21 cellular contexts compared by ENCODE assay signal in the genomic region with DNA sequence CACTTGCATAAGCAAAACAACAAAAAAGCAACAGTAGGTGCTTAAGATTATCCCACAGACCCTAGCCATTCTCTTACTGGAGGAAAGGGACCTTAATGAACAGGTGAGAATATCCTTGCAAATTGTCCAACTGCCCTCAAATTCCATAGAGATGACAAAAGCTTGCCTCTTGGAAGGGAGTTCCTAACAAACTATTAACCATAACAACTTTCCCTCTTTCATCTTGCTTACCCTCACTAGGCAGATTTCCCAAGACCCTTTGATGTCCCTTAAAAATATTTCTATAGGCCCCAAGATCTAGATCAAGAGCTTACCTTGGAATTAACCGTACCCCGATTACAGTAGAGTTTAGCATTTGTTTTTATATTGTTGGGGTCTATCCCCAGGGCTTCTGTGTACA. TPM values are rescaled to one million over a fixed set of nuclear protein-coding genes. Genes with fewer than 3 reads are reported as not detected.
DNase-seq lines count a peak whose midpoint lies in the region; ATAC-seq and TF ChIP-seq lines count a peak whose summit lies in the region.
"Had no signal": no experiment of that assay in that cellular context is flagged by ENCODE, and none has a peak within 500 bp of the region (broad histone marks: within the 10 kb centered on the region; RNA-seq: fewer than 3 reads in every experiment).

No MANE protein-coding gene starts in this region.

- H3K27me3 ChIP-seq in Caco-2 (replicated peaks; ENCODE audit: control insufficient read depth, insufficient read depth, low read length), result no peaks in the 10 kb centered on the region
- H3K27me3 ChIP-seq: ascending aorta, cardiac muscle cell, colonic mucosa, thyroid gland, uterus had no signal

- H3K36me3 Mint-ChIP-seq in activated CD8-positive, alpha-beta T cell treated with anti-CD3 and anti-CD28 coated beads for 36 hours (ENCODE audit: low read depth), result peaks cover 55% of the 10 kb centered on the region
- H3K36me3 Mint-ChIP-seq in activated CD8-positive, alpha-beta T cell treated with anti-CD3 and anti-CD28 coated beads, Interleukin-2, amount 10 ng/mL, durations not matched to agents 7 days and 5 days (ENCODE audit: low read depth), result peaks cover 68% of the 10 kb centered on the region
- H3K36me3 Mint-ChIP-seq in Caco-2 (ENCODE audit: insufficient read depth, unreplicated experiment), result peaks cover 100% of the 10 kb centered on the region
- peaks cover 63% of the 10 kb centered on the region for H3K36me3 Mint-ChIP-seq in activated naive CD8-positive, alpha-beta T cell treated with anti-CD3 and anti-CD28 coated beads, Interleukin-2, amount 50 U/mL, for 24 hours (ENCODE audit: low read depth)
- H3K36me3 Mint-ChIP-seq in progenitor cell of endocrine pancreas (ENCODE audit: insufficient read depth), result peaks cover 31% of the 10 kb centered on the region

- peaks cover 31% of the 10 kb centered on the region for H3K4me1 ChIP-seq in Caco-2
- H3K4me1 ChIP-seq: ascending aorta, colonic mucosa, thyroid gland, uterus had no signal

- POLR2A ChIA-PET in activated CD8-positive, alpha-beta T cell treated with anti-CD3 and anti-CD28 coated beads for 36 hours (lab: Charles Lee), result interaction anchor here (0.8 to 2.1 kb wide), 3 partner anchors 8 to 31 kb away, joined by 3 to 4 read pairs (median 4); a partner anchor contains a TSS
- POLR2A ChIA-PET in activated CD8-positive, alpha-beta T cell treated with anti-CD3 and anti-CD28 coated beads, Interleukin-2, amount 10 ng/mL, durations not matched to agents 7 days and 5 days (lab: Charles Lee), result interaction anchor here (1.2 to 2.3 kb wide), 2 partner anchors 9 to 21 kb away, joined by 3 to 8 read pairs; a partner anchor contains a TSS
- POLR2A ChIA-PET in Caco-2 (lab: Charles Lee), result interaction anchor here (0.5 kb wide), 1 partner anchor 56 kb away, joined by 3 read pairs; no protein-coding TSS in a partner anchor

- DNase-seq in activated CD8-positive, alpha-beta T cell treated with anti-CD3 and anti-CD28 coated beads for 36 hours, result no peak
- no peak for DNase-seq in activated CD8-positive, alpha-beta T cell treated with anti-CD3 and anti-CD28 coated beads, Interleukin-2, amount 10 ng/mL, durations not matched to agents 7 days and 5 days
- no peak for DNase-seq in Caco-2
- no peak for DNase-seq in activated naive CD8-positive, alpha-beta T cell treated with anti-CD3 and anti-CD28 coated beads, Interleukin-2, amount 50 U/mL, for 24 hours
- no peak for DNase-seq in progenitor cell of endocrine pancreas (ENCODE audit: low spot score, unreplicated experiment)
- no peak for DNase-seq in kidney glomerular epithelial cell (lab: John Stamatoyannopoulos, UW)
- DNase-seq: CD4-positive, CD25-positive, alpha-beta regulatory T cell; colonic mucosa; effector CD8-positive, alpha-beta T cell; EL; hippocampal formation; NCI-H1105; stimulated activated naive CD4-positive, alpha-beta T cell treated with Interleukin-2 at 50 U/mL for 16 hours; thyroid gland; uterus had no signal

- CTCF ChIA-PET in activated CD8-positive, alpha-beta T cell treated with anti-CD3 and anti-CD28 coated beads for 36 hours (lab: Charles Lee), result no interaction called here
- CTCF ChIA-PET in activated CD8-positive, alpha-beta T cell treated with anti-CD3 and anti-CD28 coated beads, Interleukin-2, amount 10 ng/mL, durations not matched to agents 7 days and 5 days (lab: Charles Lee), result interaction anchor here (1.4 to 2.7 kb wide), 3 partner anchors 26 to 127 kb away, joined by 3 to 10 read pairs (median 3); a partner anchor contains a TSS
- CTCF ChIA-PET in Caco-2 (lab: Charles Lee), result no interaction called here

- peaks cover 13% of the 10 kb centered on the region for H3K36me3 ChIP-seq in Caco-2 (ENCODE audit: control insufficient read depth, insufficient read depth, low read length)
- H3K36me3 ChIP-seq: uterus had no signal

- intact Hi-C loops in activated CD8-positive, alpha-beta T cell treated with anti-CD3 and anti-CD28 coated beads for 36 hours (cut with micrococcal nuclease), result no loop called here
- intact Hi-C loops in Caco-2 (cut with micrococcal nuclease; ENCODE audit: unreplicated experiment), result no loop called here

- TF ChIP-seq CTCF in activated CD8-positive, alpha-beta T cell treated with anti-CD3 and anti-CD28 coated beads for 36 hours (IDR thresholded peaks at IDR 0.05), result no peak
- TF ChIP-seq CTCF in Caco-2 (IDR thresholded peaks at IDR 0.05; ENCODE audit: insufficient read depth in 1 of 2, low read depth in 1 of 2, low read length in 1 of 2, severe bottlenecking in 1 of 2, unreplicated experiment in 1 of 2) (no peak), progenitor cell of endocrine pancreas (IDR thresholded peaks at IDR 0.05; ENCODE audit: unreplicated experiment) (no peak)

- BruUV-seq in Caco-2 (replicated peaks; lab: Mats Ljungman, UMichigan), result no TSS peak

- H3K4me1 Mint-ChIP-seq in activated CD8-positive, alpha-beta T cell treated with anti-CD3 and anti-CD28 coated beads for 36 hours (ENCODE audit: low read depth), result peaks cover 15% of the 10 kb centered on the region
- H3K4me1 Mint-ChIP-seq in activated CD8-positive, alpha-beta T cell treated with anti-CD3 and anti-CD28 coated beads, Interleukin-2, amount 10 ng/mL, durations not matched to agents 7 days and 5 days (ENCODE audit: low read depth), result no peaks in the 10 kb centered on the region
- peaks cover 28% of the 10 kb centered on the region for H3K4me1 Mint-ChIP-seq in Caco-2 (ENCODE audit: low read depth, unreplicated experiment)
- H3K4me1 Mint-ChIP-seq in activated naive CD8-positive, alpha-beta T cell treated with anti-CD3 and anti-CD28 coated beads, Interleukin-2, amount 50 U/mL, for 24 hours, result peaks cover 19% of the 10 kb centered on the region
- H3K4me1 Mint-ChIP-seq in progenitor cell of endocrine pancreas (ENCODE audit: low read depth), result peaks cover 3% of the 10 kb centered on the region
- H3K4me1 Mint-ChIP-seq: CD4-positive, CD25-positive, alpha-beta regulatory T cell had no signal

- no peak overlapping the region for H3K4me3 Mint-ChIP-seq in activated CD8-positive, alpha-beta T cell treated with anti-CD3 and anti-CD28 coated beads for 36 hours
- H3K4me3 Mint-ChIP-seq in activated CD8-positive, alpha-beta T cell treated with anti-CD3 and anti-CD28 coated beads, Interleukin-2, amount 10 ng/mL, durations not matched to agents 7 days and 5 days, result no peak overlapping the region
- no peak overlapping the region for H3K4me3 Mint-ChIP-seq in Caco-2 (ENCODE audit: unreplicated experiment)
- no peak overlapping the region for H3K4me3 Mint-ChIP-seq in activated naive CD8-positive, alpha-beta T cell treated with anti-CD3 and anti-CD28 coated beads, Interleukin-2, amount 50 U/mL, for 24 hours
- no peak overlapping the region for H3K4me3 Mint-ChIP-seq in progenitor cell of endocrine pancreas (ENCODE audit: low read depth)
- H3K4me3 Mint-ChIP-seq: CD4-positive, CD25-positive, alpha-beta regulatory T cell had no signal

- H3K4me3 ChIP-seq in Caco-2 (ENCODE audit: low read depth, low read length), result no peak overlapping the region
- H3K4me3 ChIP-seq: A549, ascending aorta, cardiac muscle cell, colonic mucosa, lung, thyroid gland, uterus had no signal

- H3K27ac Mint-ChIP-seq in activated CD8-positive, alpha-beta T cell treated with anti-CD3 and anti-CD28 coated beads for 36 hours, result peak overlapping the region; percentile 88
- H3K27ac Mint-ChIP-seq in activated CD8-positive, alpha-beta T cell treated with anti-CD3 and anti-CD28 coated beads, Interleukin-2, amount 10 ng/mL, durations not matched to agents 7 days and 5 days, result no peak overlapping the region
- peak overlapping the region; percentile 58 for H3K27ac Mint-ChIP-seq in Caco-2 (ENCODE audit: unreplicated experiment)
- H3K27ac Mint-ChIP-seq in activated naive CD8-positive, alpha-beta T cell treated with anti-CD3 and anti-CD28 coated beads, Interleukin-2, amount 50 U/mL, for 24 hours, result peak overlapping the region; percentile 83
- H3K27ac Mint-ChIP-seq in progenitor cell of endocrine pancreas, result peak overlapping the region; percentile 74
- H3K27ac Mint-ChIP-seq: CD4-positive, CD25-positive, alpha-beta regulatory T cell had no signal

- H3K27me3 Mint-ChIP-seq in activated CD8-positive, alpha-beta T cell treated with anti-CD3 and anti-CD28 coated beads for 36 hours, result no peaks in the 10 kb centered on the region
- H3K27me3 Mint-ChIP-seq in activated CD8-positive, alpha-beta T cell treated with anti-CD3 and anti-CD28 coated beads, Interleukin-2, amount 10 ng/mL, durations not matched to agents 7 days and 5 days (ENCODE audit: low read depth), result no peaks in the 10 kb centered on the region
- H3K27me3 Mint-ChIP-seq in Caco-2 (ENCODE audit: insufficient read depth, unreplicated experiment), result no peaks in the 10 kb centered on the region
- H3K27me3 Mint-ChIP-seq in activated naive CD8-positive, alpha-beta T cell treated with anti-CD3 and anti-CD28 coated beads, Interleukin-2, amount 50 U/mL, for 24 hours, result no peaks in the 10 kb centered on the region
- H3K27me3 Mint-ChIP-seq in progenitor cell of endocrine pancreas, result no peaks in the 10 kb centered on the region
- H3K27me3 Mint-ChIP-seq: CD4-positive, CD25-positive, alpha-beta regulatory T cell had no signal

- no peaks in the 10 kb centered on the region for H3K9me3 ChIP-seq in Caco-2
- H3K9me3 ChIP-seq: A549, ascending aorta, colonic mucosa, thyroid gland, uterus had no signal

- ATAC-seq in activated CD8-positive, alpha-beta T cell treated with anti-CD3 and anti-CD28 coated beads for 36 hours, result no peak
- ATAC-seq in activated CD8-positive, alpha-beta T cell treated with anti-CD3 and anti-CD28 coated beads, Interleukin-2, amount 10 ng/mL, durations not matched to agents 7 days and 5 days, result no peak
- no peak for ATAC-seq in activated naive CD8-positive, alpha-beta T cell treated with anti-CD3 and anti-CD28 coated beads, Interleukin-2, amount 50 U/mL, for 24 hours
- ATAC-seq in GM18867 (IDR thresholded peaks at IDR 0.05; ENCODE audit: unreplicated experiment) (no peak), GM21360 (IDR thresholded peaks at IDR 0.05; ENCODE audit: unreplicated experiment) (no peak)
- ATAC-seq: A549 had no signal

- H3K9me3 Mint-ChIP-seq in activated CD8-positive, alpha-beta T cell treated with anti-CD3 and anti-CD28 coated beads for 36 hours, result no peaks in the 10 kb centered on the region
- no peaks in the 10 kb centered on the region for H3K9me3 Mint-ChIP-seq in activated CD8-positive, alpha-beta T cell treated with anti-CD3 and anti-CD28 coated beads, Interleukin-2, amount 10 ng/mL, durations not matched to agents 7 days and 5 days (ENCODE audit: insufficient read depth)
- H3K9me3 Mint-ChIP-seq in Caco-2 (ENCODE audit: unreplicated experiment), result no peaks in the 10 kb centered on the region
- H3K9me3 Mint-ChIP-seq in activated naive CD8-positive, alpha-beta T cell treated with anti-CD3 and anti-CD28 coated beads, Interleukin-2, amount 50 U/mL, for 24 hours, result no peaks in the 10 kb centered on the region
- no peaks in the 10 kb centered on the region for H3K9me3 Mint-ChIP-seq in progenitor cell of endocrine pancreas (ENCODE audit: low read depth)
- H3K9me3 Mint-ChIP-seq: CD4-positive, CD25-positive, alpha-beta regulatory T cell had no signal

RNA-seq across cellular contexts. Expression of a gene that starts 21.8 kb away (rescaled TPM):
- total RNA-seq in activated CD8-positive, alpha-beta T cell treated with anti-CD3 and anti-CD28 coated beads for 36 hours, result 10 to 100 TPM; 50.1 to 54.5 TPM
- 10 to 100 TPM; 93.4 to 94.6 TPM for total RNA-seq in activated CD8-positive, alpha-beta T cell treated with anti-CD3 and anti-CD28 coated beads, Interleukin-2, amount 10 ng/mL, durations not matched to agents 7 days and 5 days
- total RNA-seq in Caco-2 (2022), result 90.1 and 94.5 TPM in 2 replicates
- 98.7 and 102 TPM in 2 replicates for total RNA-seq in progenitor cell of endocrine pancreas

RNA-seq across cellular contexts. Expression of a gene that starts 28.8 kb away (rescaled TPM):
- 10 to 100 TPM; 86.7 to 90.3 TPM for total RNA-seq in activated CD8-positive, alpha-beta T cell treated with anti-CD3 and anti-CD28 coated beads for 36 hours
- total RNA-seq in activated CD8-positive, alpha-beta T cell treated with anti-CD3 and anti-CD28 coated beads, Interleukin-2, amount 10 ng/mL, durations not matched to agents 7 days and 5 days, result 10 to 100 TPM; 86.1 to 99.8 TPM
- 147 and 156 TPM in 2 replicates for total RNA-seq in Caco-2 (2022)
- total RNA-seq in progenitor cell of endocrine pancreas, result 113 and 117 TPM in 2 replicates

RNA-seq across cellular contexts. Expression of a gene that starts 31.5 kb away (rescaled TPM):
- total RNA-seq in activated CD8-positive, alpha-beta T cell treated with anti-CD3 and anti-CD28 coated beads for 36 hours, result 10 to 100 TPM; 13.8 to 15.0 TPM
- total RNA-seq in activated CD8-positive, alpha-beta T cell treated with anti-CD3 and anti-CD28 coated beads, Interleukin-2, amount 10 ng/mL, durations not matched to agents 7 days and 5 days, result 10 to 100 TPM; 25.7 to 26.2 TPM
- 51.6 and 55.0 TPM in 2 replicates for total RNA-seq in Caco-2 (2022)
- total RNA-seq in progenitor cell of endocrine pancreas, result 44.8 and 48.1 TPM in 2 replicates

RNA-seq across cellular contexts. Expression of a gene that starts 58.0 kb away (rescaled TPM):
- 1 to 10 TPM in 1 of 2 experiments, under 1 TPM in 1; 0.81 to 1.4 TPM for total RNA-seq in activated CD8-positive, alpha-beta T cell treated with anti-CD3 and anti-CD28 coated beads for 36 hours
- under 1 TPM; 0.89 to 0.97 TPM for total RNA-seq in activated CD8-positive, alpha-beta T cell treated with anti-CD3 and anti-CD28 coated beads, Interleukin-2, amount 10 ng/mL, durations not matched to agents 7 days and 5 days
- total RNA-seq in Caco-2 (2022), result 0.98 and 1.3 TPM in 2 replicates
- total RNA-seq in progenitor cell of endocrine pancreas, result 6.3 and 7.1 TPM in 2 replicates
- total RNA-seq: ascending aorta; CD4-positive, CD25-positive, alpha-beta regulatory T cell had no signal
